16 cellular contexts compared by ENCODE assay signal in genomic region chr10:32061440-32061839, GRCh38. TPM values are rescaled to one million over a fixed set of nuclear protein-coding genes. Genes with fewer than 3 reads are reported as not detected.
DNase-seq lines count a peak whose midpoint lies in the region; ATAC-seq and TF ChIP-seq lines count a peak whose summit lies in the region.
"Had no signal": no experiment of that assay in that cellular context is flagged by ENCODE, and none has a peak within 500 bp of the region (broad histone marks: within the 10 kb centered on the region; RNA-seq: fewer than 3 reads in every experiment).

No MANE protein-coding gene starts in this region.

- H3K4me3 Mint-ChIP-seq in MCF 10A (ENCODE audit: unreplicated experiment) (no peak overlapping the region), endodermal cell (no peak overlapping the region)
- no peak overlapping the region for H3K4me3 Mint-ChIP-seq in stimulated activated effector memory CD8-positive, alpha-beta T cell treated with anti-CD3 and anti-CD28 coated beads, Interleukin-12 subunit alpha, Interleukin-12 subunit beta, amount 100 ng/mL, for 72 hours

- WGBS in mammary epithelial cell (ENCODE audit: low coverage, missing lambda C conversion rate): 53% methylated on average over 1 of the region's 2 CpGs
- 100% methylated on average over 2 of the region's 2 CpGs; no CpG with 5 or more reads in 1 of the 2 experiments for WGBS in endodermal cell (ENCODE audit: insufficient coverage in 1 of 2, insufficient read length in 1 of 2), 2 experiments

- no peaks in the 10 kb centered on the region for H3K9me3 Mint-ChIP-seq in MCF 10A (ENCODE audit: unreplicated experiment)
- H3K9me3 Mint-ChIP-seq in endodermal cell: peaks cover 4% of the 10 kb centered on the region
- no peaks in the 10 kb centered on the region for H3K9me3 Mint-ChIP-seq in stimulated activated effector memory CD8-positive, alpha-beta T cell treated with anti-CD3 and anti-CD28 coated beads, Interleukin-12 subunit alpha, Interleukin-12 subunit beta, amount 100 ng/mL, for 72 hours
- H3K9me3 Mint-ChIP-seq: CD8-positive, alpha-beta memory T cell had no signal

- H3K4me1 ChIP-seq in mammary epithelial cell (ENCODE audit: insufficient read depth, low read length) (peaks cover 6% of the 10 kb centered on the region), endodermal cell (ENCODE audit: control insufficient read depth, insufficient read depth, low read length) (peaks cover 10% of the 10 kb centered on the region)

- H2AFZ ChIP-seq in mammary epithelial cell (ENCODE audit: low read depth, low read length): peak overlapping the region; percentile 50

- H4K20me1 ChIP-seq in mammary epithelial cell (ENCODE audit: insufficient read depth, low read length): no peaks in the 10 kb centered on the region
- H4K20me1 ChIP-seq: BLaER1 had no signal

- BruUV-seq in mammary epithelial cell (replicated peaks; lab: Mats Ljungman, UMichigan): no TSS peak
- BruUV-seq in MCF 10A (replicated peaks; lab: Mats Ljungman, UMichigan): no TSS peak

- H3K36me3 Mint-ChIP-seq in MCF 10A (ENCODE audit: insufficient read depth, unreplicated experiment) (no peaks in the 10 kb centered on the region), endodermal cell (ENCODE audit: low read depth) (no peaks in the 10 kb centered on the region)
- peaks cover 7% of the 10 kb centered on the region for H3K36me3 Mint-ChIP-seq in stimulated activated effector memory CD8-positive, alpha-beta T cell treated with anti-CD3 and anti-CD28 coated beads, Interleukin-12 subunit alpha, Interleukin-12 subunit beta, amount 100 ng/mL, for 72 hours

- POLR2A ChIA-PET in MCF 10A (lab: Yijun Ruan, JAX): interaction anchor here (0.6 kb wide), 1 partner anchor 317 kb away, joined by 3 read pairs; no protein-coding TSS in a partner anchor

- H3K27me3 ChIP-seq in mammary epithelial cell (ENCODE audit: insufficient read depth, low read length): no peaks in the 10 kb centered on the region
- H3K27me3 ChIP-seq in endodermal cell (ENCODE audit: control insufficient read depth, insufficient read depth, low read length, poor library complexity, severe bottlenecking): no peaks in the 10 kb centered on the region
- H3K27me3 ChIP-seq: BLaER1 had no signal

- intact Hi-C loops in mammary epithelial cell (cut with micrococcal nuclease): no loop called here
- intact Hi-C loops in MCF 10A (cut with micrococcal nuclease): no loop called here

- H3K4me3 ChIP-seq in mammary epithelial cell (replicated peaks in 1 of 3; ENCODE audit: insufficient read depth in 1 of 3, low read depth in 2 of 3, low read length in 3 of 3): no peak overlapping the region
- no peak overlapping the region for H3K4me3 ChIP-seq in endodermal cell (ENCODE audit: low read length)
- H3K4me3 ChIP-seq: BLaER1 had no signal

- no peak overlapping the region for H3K9ac ChIP-seq in mammary epithelial cell (ENCODE audit: insufficient read depth, low read length)
- no peak overlapping the region for H3K9ac ChIP-seq in endodermal cell (ENCODE audit: extremely low read depth, low read length, poor library complexity, severe bottlenecking)
- H3K9ac ChIP-seq: BLaER1 had no signal

- peak; percentile 28 for ATAC-seq in stimulated activated effector memory CD8-positive, alpha-beta T cell treated with anti-CD3 and anti-CD28 coated beads, Interleukin-12 subunit alpha, Interleukin-12 subunit beta, amount 100 ng/mL, for 72 hours
- ATAC-seq in GM18511 (IDR thresholded peaks at IDR 0.05; ENCODE audit: unreplicated experiment) (no peak), HG02623 (IDR thresholded peaks at IDR 0.05; ENCODE audit: unreplicated experiment) (no peak)

- no peak overlapping the region for H3K4me2 ChIP-seq in mammary epithelial cell (ENCODE audit: insufficient read depth, low read depth, low read length)
- H3K4me2 ChIP-seq: BLaER1 had no signal

- dilution Hi-C loops in mammary epithelial cell (cut with HindIII; ENCODE audit: low sequenced_read_pairs): no loop called here

- no peaks in the 10 kb centered on the region for H3K4me1 Mint-ChIP-seq in MCF 10A (ENCODE audit: insufficient read depth, unreplicated experiment)
- peaks cover 33% of the 10 kb centered on the region for H3K4me1 Mint-ChIP-seq in endodermal cell
- H3K4me1 Mint-ChIP-seq in stimulated activated effector memory CD8-positive, alpha-beta T cell treated with anti-CD3 and anti-CD28 coated beads, Interleukin-12 subunit alpha, Interleukin-12 subunit beta, amount 100 ng/mL, for 72 hours: peaks cover 11% of the 10 kb centered on the region

- in situ Hi-C loops in mammary epithelial cell (cut with MboI; ENCODE audit: low sequenced_read_pairs in 2 of 2): loop anchor here in 1 of 2 donors (25.0 kb wide), 1 partner anchor 276 kb away; the partner anchor contains the start of gene EPC1

- no peaks in the 10 kb centered on the region for H3K9me3 ChIP-seq in mammary epithelial cell (replicated peaks; ENCODE audit: insufficient read depth, low read length)
- H3K9me3 ChIP-seq in endodermal cell (ENCODE audit: control insufficient read depth, low read length): peaks cover 5% of the 10 kb centered on the region
- H3K9me3 ChIP-seq: BLaER1, Caco-2 had no signal

- H3K27ac ChIP-seq in mammary epithelial cell (ENCODE audit: insufficient read depth, low read depth, low read length) (no peak overlapping the region), endodermal cell (ENCODE audit: low read depth, low read length) (no peak overlapping the region)
- H3K27ac ChIP-seq: 22Rv1, BLaER1 had no signal

- no peak overlapping the region for H3K27ac Mint-ChIP-seq in MCF 10A (ENCODE audit: low read depth, unreplicated experiment)
- H3K27ac Mint-ChIP-seq in endodermal cell: no peak overlapping the region
- H3K27ac Mint-ChIP-seq in stimulated activated effector memory CD8-positive, alpha-beta T cell treated with anti-CD3 and anti-CD28 coated beads, Interleukin-12 subunit alpha, Interleukin-12 subunit beta, amount 100 ng/mL, for 72 hours: no peak overlapping the region
- H3K27ac Mint-ChIP-seq: CD8-positive, alpha-beta memory T cell had no signal

- TF ChIP-seq CTCF in mammary epithelial cell (conservative IDR thresholded peaks at IDR 0.05 in 1 of 2, IDR thresholded peaks at IDR 0.05 in 1 of 2; ENCODE audit: extremely low read depth in 1 of 2, insufficient read depth in 1 of 2, low read depth in 1 of 2, low read length in 2 of 2): no peak
- TF ChIP-seq CTCF in MCF 10A (IDR thresholded peaks at IDR 0.05; ENCODE audit: unreplicated experiment): no peak
- TF ChIP-seq CTCF in endodermal cell (conservative IDR thresholded peaks at IDR 0.05): no peak

- H3K27me3 Mint-ChIP-seq in MCF 10A (ENCODE audit: insufficient read depth, unreplicated experiment): no peaks in the 10 kb centered on the region
- no peaks in the 10 kb centered on the region for H3K27me3 Mint-ChIP-seq in endodermal cell (ENCODE audit: insufficient read depth)
- H3K27me3 Mint-ChIP-seq: CD8-positive, alpha-beta memory T cell had no signal

- H3K79me2 ChIP-seq in mammary epithelial cell (ENCODE audit: insufficient read depth, low read length): no peaks in the 10 kb centered on the region

- DNase-seq in mammary epithelial cell: peak; percentile 63
- DNase-seq in MCF 10A (ENCODE audit: unreplicated experiment): no peak
- peak; percentile 19 for DNase-seq in endodermal cell
- peak; percentile 78 for DNase-seq in foreskin melanocyte
- no peak for DNase-seq in stimulated activated effector memory CD8-positive, alpha-beta T cell treated with anti-CD3 and anti-CD28 coated beads, Interleukin-12 subunit alpha, Interleukin-12 subunit beta, amount 100 ng/mL, for 72 hours (ENCODE audit: low spot score in 2 of 2)
- DNase-seq in NCI-H146 (lab: John Stamatoyannopoulos, UW): no peak
- DNase-seq: AML-193; Caco-2; CD8-positive, alpha-beta memory T cell; DND-41; GDM1; HCEC 1CT had no signal

- no peaks in the 10 kb centered on the region for H3K36me3 ChIP-seq in mammary epithelial cell (ENCODE audit: insufficient read depth, low read length)
- no peaks in the 10 kb centered on the region for H3K36me3 ChIP-seq in endodermal cell (ENCODE audit: control insufficient read depth, insufficient read depth, low read length)
- H3K36me3 ChIP-seq: BLaER1 had no signal

- CTCF ChIA-PET in mammary epithelial cell (lab: Charles Lee; ENCODE audit: low non-redundant PET): no interaction called here
- CTCF ChIA-PET in MCF 10A (lab: Yijun Ruan, JAX): interaction anchor here (0.6 kb wide), 1 partner anchor 202 kb away, joined by 3 read pairs; no protein-coding TSS in a partner anchor

RNA-seq across cellular contexts. Expression of gene KIF5B, which starts 5.2 kb away (rescaled TPM):
- 100 to 1,000 TPM; 146 to 168 TPM for total RNA-seq in mammary epithelial cell
- 50.3 TPM for polyA plus RNA-seq in mammary epithelial cell
- polyA minus RNA-seq in mammary epithelial cell: 62.2 TPM
- 150 and 187 TPM in 2 replicates for total RNA-seq in MCF 10A (2022)
- 100 to 1,000 TPM in 1 of 2 donors, 10 to 100 TPM in 1; 90.8 to 104 TPM for total RNA-seq in endodermal cell
- polyA plus RNA-seq in endodermal cell (2013, experiment 1 of 2): 120 TPM
- 126 TPM for polyA plus RNA-seq in endodermal cell (2013, experiment 2 of 2)

Comparison
In these comparisons a context has a peak if more than half of its experiments do, and no peak if none do; other contexts are left out.
1. DNase-seq: peak in mammary epithelial cell (single experiment), endodermal cell (single experiment) and foreskin melanocyte (single experiment); none in MCF 10A (single experiment), stimulated activated effector memory CD8-positive, alpha-beta T cell treated with anti-CD3 and anti-CD28 coated beads, Interleukin-12 subunit alpha, Interleukin-12 subunit beta, amount 100 ng/mL, for 72 hours (0 of 2) and NCI-H146 (single experiment).